8 cellular contexts compared by ENCODE assay signal in the genomic region with DNA sequence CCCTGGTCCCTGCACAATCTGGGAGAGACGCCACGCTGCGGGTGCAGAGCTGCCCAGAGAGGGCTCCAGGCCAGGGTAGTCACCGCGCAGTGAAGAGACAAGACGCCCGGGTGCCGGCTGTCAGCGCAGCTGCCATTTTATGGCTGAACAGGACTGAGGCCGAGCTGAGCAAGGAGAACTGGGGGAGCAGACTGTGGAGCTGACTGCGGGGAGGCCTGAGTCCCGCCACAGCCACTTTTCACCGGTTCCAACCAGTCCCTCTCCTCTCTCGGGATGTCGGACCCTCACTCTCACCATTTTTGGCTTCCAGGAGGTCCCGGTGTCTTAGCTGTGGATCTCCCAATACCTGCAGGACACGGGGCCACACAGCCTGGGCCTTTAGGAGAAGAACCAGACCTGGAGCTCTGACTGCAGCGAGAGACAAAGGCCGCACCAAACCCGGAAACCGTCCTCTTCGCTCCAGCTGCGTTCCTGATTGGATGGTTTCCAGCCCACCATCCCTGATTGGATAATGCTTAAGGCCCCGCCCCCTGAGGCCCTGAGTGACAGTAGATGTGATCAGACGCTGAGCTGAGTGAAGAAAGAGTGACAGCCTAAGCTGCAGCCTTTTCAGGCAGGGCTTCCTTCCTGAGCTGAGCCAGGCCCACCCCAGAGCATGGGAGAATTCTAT.
DNase-seq lines count a peak whose midpoint lies in the region; ATAC-seq lines count a peak whose summit lies in the region.

ZNF626 (minus strand) TSS at position 422 of the 670 bp plus-strand sequence; CDS start at position 297, 125 bp downstream.

- H3K4me2 ChIP-seq in BLaER1 treated with 17β-estradiol and CSF1 and Interleukin-3, amounts not matched to agents 10 nM and 100 nM = peak within 1 kb of the TSS; percentile 32 to 78 (median 63)

- H3K9ac ChIP-seq in BLaER1 treated with 17β-estradiol and CSF1 and Interleukin-3, amounts not matched to agents 10 nM and 100 nM = peak within 1 kb of the TSS; percentile 85 to 93 (median 89)

- no peaks in the 10 kb centered on the region for H3K27me3 ChIP-seq in BLaER1 treated with 17β-estradiol and CSF1 and Interleukin-3, amounts not matched to agents 10 nM and 100 nM

- H3K4me1 ChIP-seq in BLaER1 treated with 17β-estradiol and CSF1 and Interleukin-3, amounts not matched to agents 10 nM and 100 nM = peaks cover 0 to 20% (median 14%) of the 10 kb centered on the region in 10 experiments; a peak in 15 of 20 replicates

- ATAC-seq in GM21515 (IDR thresholded peaks at IDR 0.05; ENCODE audit: unreplicated experiment) = peak; percentile 81

- DNase-seq in NAMALWA (ENCODE audit: low spot score) = peak; percentile 99
- peak; percentile 87 for DNase-seq in activated CD4-positive, CD25-positive, alpha-beta regulatory T cell treated with anti-CD3 and anti-CD28 coated beads, Interleukin-2, amount 50 U/mL, for 72 hours
- peak; percentile 99 for DNase-seq in cerebellar cortex (ENCODE audit: low spot score)
- peak; percentile 99 for DNase-seq in iris pigment epithelial cell (ENCODE audit: low read depth)
- no peak for DNase-seq in NCI-H345 treated with DMSO at 0.1 percent for 48 hours (lab: John Stamatoyannopoulos, UW; ENCODE audit: unreplicated experiment)

- H3K36me3 ChIP-seq in BLaER1 treated with 17β-estradiol and CSF1 and Interleukin-3, amounts not matched to agents 10 nM and 100 nM = peaks cover 36 to 44% (median 42%) of the 10 kb centered on the region in 11 experiments

- peaks cover 80 to 99% (median 95%) of the 10 kb centered on the region in 11 experiments for H3K9me3 ChIP-seq in BLaER1 treated with 17β-estradiol and CSF1 and Interleukin-3, amounts not matched to agents 10 nM and 100 nM (replicated peaks in 1 of 11)

- peak within 1 kb of the TSS; percentile 55 to 74 (median 68) for H3K4me3 ChIP-seq in BLaER1 treated with 17β-estradiol and CSF1 and Interleukin-3, amounts not matched to agents 10 nM and 100 nM
- peak within 1 kb of the TSS; percentile 44 to 73 (median 59) for H3K4me3 ChIP-seq in skin epidermis

- H4K20me1 ChIP-seq in BLaER1 treated with 17β-estradiol and CSF1 and Interleukin-3, amounts not matched to agents 10 nM and 100 nM = no peaks in the 10 kb centered on the region; a peak in 2 of 22 replicates

- peak within 1 kb of the TSS; percentile 82 to 92 (median 90) for H3K27ac ChIP-seq in BLaER1 treated with 17β-estradiol and CSF1 and Interleukin-3, amounts not matched to agents 10 nM and 100 nM
- peak within 1 kb of the TSS; percentile 56 to 92 (median 86) for H3K27ac ChIP-seq in skin epidermis
